Comparison of ENCODE assay signal across 8 cellular contexts in the genomic region with DNA sequence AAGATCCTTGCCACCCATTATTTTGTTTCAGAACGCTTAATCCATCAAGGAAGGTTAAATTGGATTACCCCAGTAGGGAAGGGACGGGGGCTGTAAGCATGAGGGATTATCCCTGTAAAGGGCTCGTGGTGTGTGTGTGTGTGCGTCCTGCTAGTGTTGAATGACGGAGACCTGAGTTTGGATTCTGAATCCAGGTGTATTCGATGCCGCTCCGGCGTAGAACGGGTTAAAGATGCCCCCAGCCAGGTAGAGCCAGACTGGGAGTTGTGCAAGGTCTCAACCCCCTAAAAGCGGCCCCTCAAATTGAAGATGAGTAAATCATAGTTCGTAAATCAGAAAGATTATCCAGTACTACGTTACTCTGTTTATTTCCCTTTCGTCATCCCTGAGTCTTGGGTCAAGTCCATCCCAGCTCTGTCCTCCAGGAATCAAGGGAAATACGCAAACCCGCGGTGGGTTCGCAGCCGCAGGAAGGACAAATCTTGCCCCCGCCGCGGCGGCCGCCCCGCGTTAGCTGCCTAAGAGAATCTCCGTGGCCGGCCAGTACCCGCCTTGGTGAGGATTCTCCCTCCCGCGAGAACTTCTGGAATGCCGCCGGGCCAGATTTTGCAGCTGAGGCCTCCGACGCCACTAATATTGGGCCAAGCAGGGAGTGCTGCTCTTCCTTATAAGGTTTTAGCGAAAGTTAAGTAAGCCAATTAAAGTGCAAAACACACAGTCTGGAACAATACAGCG.
DNase-seq lines count a peak whose midpoint lies in the region; ATAC-seq and TF ChIP-seq lines count a peak whose summit lies in the region.

No MANE protein-coding gene starts in this region.

- H3K4me1 Mint-ChIP-seq in activated naive CD4-positive, alpha-beta T cell treated with anti-CD3 and anti-CD28 coated beads, Interleukin-2, amount 50 U/mL, for 24 hours = peaks cover 48% of the 10 kb centered on the region
- H3K4me1 Mint-ChIP-seq in activated T-cell treated with anti-CD3 and anti-CD28 coated beads, Interleukin-2, amount 50 U/mL, for 24 hours (ENCODE audit: low read depth) = peaks cover 45% of the 10 kb centered on the region
- peaks cover 46% of the 10 kb centered on the region for H3K4me1 Mint-ChIP-seq in nephron progenitor cell

- no peaks in the 10 kb centered on the region for H3K9me3 Mint-ChIP-seq in activated naive CD4-positive, alpha-beta T cell treated with anti-CD3 and anti-CD28 coated beads, Interleukin-2, amount 50 U/mL, for 24 hours
- H3K9me3 Mint-ChIP-seq in activated T-cell treated with anti-CD3 and anti-CD28 coated beads, Interleukin-2, amount 50 U/mL, for 24 hours = no peaks in the 10 kb centered on the region
- H3K9me3 Mint-ChIP-seq in nephron progenitor cell = no peaks in the 10 kb centered on the region

- no peak for TF ChIP-seq CTCF in nephron progenitor cell (IDR thresholded peaks at IDR 0.05)

- peak overlapping the region; percentile 95 for H3K27ac Mint-ChIP-seq in activated naive CD4-positive, alpha-beta T cell treated with anti-CD3 and anti-CD28 coated beads, Interleukin-2, amount 50 U/mL, for 24 hours
- peak overlapping the region; percentile 99 for H3K27ac Mint-ChIP-seq in activated T-cell treated with anti-CD3 and anti-CD28 coated beads, Interleukin-2, amount 50 U/mL, for 24 hours
- peak overlapping the region; percentile 25 for H3K27ac Mint-ChIP-seq in nephron progenitor cell

- peak; percentile 14 for ATAC-seq in HG02610 (IDR thresholded peaks at IDR 0.05; ENCODE audit: unreplicated experiment)

- H3K36me3 Mint-ChIP-seq in activated naive CD4-positive, alpha-beta T cell treated with anti-CD3 and anti-CD28 coated beads, Interleukin-2, amount 50 U/mL, for 24 hours = no peaks in the 10 kb centered on the region
- peaks cover 45% of the 10 kb centered on the region for H3K36me3 Mint-ChIP-seq in activated T-cell treated with anti-CD3 and anti-CD28 coated beads, Interleukin-2, amount 50 U/mL, for 24 hours (ENCODE audit: low read depth)
- peaks cover 16% of the 10 kb centered on the region for H3K36me3 Mint-ChIP-seq in nephron progenitor cell (ENCODE audit: low read depth)

- peaks cover 5% of the 10 kb centered on the region for H3K27me3 Mint-ChIP-seq in activated naive CD4-positive, alpha-beta T cell treated with anti-CD3 and anti-CD28 coated beads, Interleukin-2, amount 50 U/mL, for 24 hours
- H3K27me3 Mint-ChIP-seq in activated T-cell treated with anti-CD3 and anti-CD28 coated beads, Interleukin-2, amount 50 U/mL, for 24 hours = peaks cover 20% of the 10 kb centered on the region
- H3K27me3 Mint-ChIP-seq in nephron progenitor cell (ENCODE audit: low read depth, poor library complexity) = peaks cover 48% of the 10 kb centered on the region

- no peak for DNase-seq in activated naive CD4-positive, alpha-beta T cell treated with anti-CD3 and anti-CD28 coated beads, Interleukin-2, amount 50 U/mL, for 16 hours
- DNase-seq in NCI-H2029 treated with DMSO at 0.1 percent for 48 hours (lab: John Stamatoyannopoulos, UW) = peak; percentile 74
- DNase-seq in activated T-cell treated with anti-CD3 and anti-CD28 coated beads, Interleukin-2, amount 50 U/mL, for 24 hours = peak; percentile 57
- peak; percentile 84 for DNase-seq in foreskin melanocyte
- peak; percentile 68 for DNase-seq in nephron progenitor cell
- no peak for DNase-seq in NCI-H187 treated with DMSO at 0.1 percent for 48 hours (lab: John Stamatoyannopoulos, UW)

- peak overlapping the region; percentile 99 for H3K4me3 Mint-ChIP-seq in activated naive CD4-positive, alpha-beta T cell treated with anti-CD3 and anti-CD28 coated beads, Interleukin-2, amount 50 U/mL, for 24 hours
- H3K4me3 Mint-ChIP-seq in activated T-cell treated with anti-CD3 and anti-CD28 coated beads, Interleukin-2, amount 50 U/mL, for 24 hours = peak overlapping the region; percentile 99
- H3K4me3 Mint-ChIP-seq in nephron progenitor cell = peak overlapping the region; percentile 100

Comparison
In these comparisons a context has a peak if more than half of its experiments do, and no peak if none do; other contexts are left out.
1. H3K27ac Mint-ChIP-seq: peak in every context shown above with its lines; median percentile 99 in activated T-cell treated with anti-CD3 and anti-CD28 coated beads, Interleukin-2, amount 50 U/mL, for 24 hours; 95 in activated naive CD4-positive, alpha-beta T cell treated with anti-CD3 and anti-CD28 coated beads, Interleukin-2, amount 50 U/mL, for 24 hours; 25 in nephron progenitor cell.
2. DNase-seq: peak in NCI-H2029 treated with DMSO at 0.1 percent for 48 hours (single experiment), activated T-cell treated with anti-CD3 and anti-CD28 coated beads, Interleukin-2, amount 50 U/mL, for 24 hours (single experiment), foreskin melanocyte (single experiment) and nephron progenitor cell (single experiment); none in activated naive CD4-positive, alpha-beta T cell treated with anti-CD3 and anti-CD28 coated beads, Interleukin-2, amount 50 U/mL, for 16 hours (single experiment) and NCI-H187 treated with DMSO at 0.1 percent for 48 hours (single experiment).
3. Peak in every context shown above with its lines, with median percentiles within 50 percentile points of each other: H3K4me3 Mint-ChIP-seq.